In the genomic region with DNA sequence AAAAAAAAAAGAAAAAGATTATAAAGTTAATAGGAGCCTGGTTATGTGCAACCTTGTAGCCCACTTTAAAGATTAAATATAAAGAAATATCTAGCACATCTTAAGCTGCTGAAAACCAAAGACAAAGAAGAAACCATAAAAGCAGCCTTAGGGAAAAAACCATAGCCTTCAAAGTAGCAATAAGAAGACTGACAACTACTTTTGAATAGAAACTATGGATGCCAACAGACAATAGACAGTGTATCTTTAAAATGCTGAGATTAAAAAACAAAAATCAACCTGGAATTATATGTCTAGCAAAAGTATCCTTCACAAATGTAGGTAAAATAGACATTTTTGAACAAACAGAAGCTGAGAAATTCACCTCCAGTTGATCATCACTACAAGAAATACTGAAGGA, we compare ENCODE assay signal across 2 cellular contexts.
TF ChIP-seq lines count a peak whose summit lies in the region.

No MANE protein-coding gene starts in this region.

TF ChIP-seq in HEK293, 187 proteins besides CTCF, POLR2A, EP300 and RAD21:
- TF ChIP-seq ZNF624 (tag by site-specific recombination; IDR thresholded peaks at IDR 0.05) (no peak), ZNF585B (tag by site-specific recombination; IDR thresholded peaks at IDR 0.05) (no peak), SETDB1 (IDR thresholded peaks at IDR 0.05; ENCODE audit: insufficient read length, low read length) (peak; percentile 77), TRIM28 (IDR thresholded peaks at IDR 0.05; ENCODE audit: borderline replicate concordance, low read length) (peak; percentile 69; the same call in 1 of the 2 replicates)
- TF ChIP-seq, protein P1, sequence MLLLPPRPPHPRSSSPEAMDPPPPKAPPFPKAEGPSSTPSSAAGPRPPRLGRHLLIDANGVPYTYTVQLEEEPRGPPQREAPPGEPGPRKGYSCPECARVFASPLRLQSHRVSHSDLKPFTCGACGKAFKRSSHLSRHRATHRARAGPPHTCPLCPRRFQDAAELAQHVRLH (tag by site-specific recombination; IDR thresholded peaks at IDR 0.05) = no peak

TF ChIP-seq in GM12878, 131 proteins besides CTCF, POLR2A, EP300 and RAD21 (continued from another document):
- 0 out of 2 replicates have a peak, but pooled peaks have one; percentile 29 for TF ChIP-seq CBX5 (IDR thresholded peaks at IDR 0.05; ENCODE audit: low read depth)
